Comparison of ENCODE assay signal across 17 cellular contexts in the genomic region with DNA sequence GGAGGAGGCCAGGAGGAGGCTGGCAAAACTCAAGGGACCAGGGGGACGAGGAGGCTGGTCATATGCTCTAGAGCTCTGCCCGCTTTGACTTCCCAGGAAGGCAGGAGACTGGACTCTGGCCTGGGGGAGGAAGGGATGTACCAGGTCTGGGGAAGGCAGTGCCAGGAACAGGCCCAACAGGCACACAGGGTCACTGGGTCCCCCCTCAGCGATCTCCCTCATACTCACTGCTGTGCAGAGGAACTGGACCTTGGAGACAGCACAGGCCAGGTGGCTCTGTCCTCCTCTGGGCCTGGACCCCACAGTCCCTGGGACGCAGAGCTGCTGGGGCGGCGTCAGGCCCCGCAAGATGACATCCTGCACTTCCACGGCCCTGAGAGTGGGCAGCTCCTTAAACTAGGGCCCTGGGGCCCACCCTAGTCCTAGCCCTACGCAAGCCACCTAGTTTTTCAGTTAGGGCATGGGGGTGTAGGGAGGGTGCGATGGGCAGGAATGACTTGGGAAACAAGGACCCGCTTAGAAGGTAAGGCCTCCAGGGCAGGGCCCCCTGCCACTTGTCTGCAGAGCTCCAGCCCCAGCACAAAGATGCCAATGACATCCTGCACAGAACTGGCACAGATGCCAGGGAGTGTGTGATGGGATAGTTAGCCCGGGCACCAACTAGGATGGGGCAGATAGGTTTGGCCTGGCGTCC. TPM values are rescaled to one million over a fixed set of nuclear protein-coding genes. Genes with fewer than 3 reads are reported as not detected.
DNase-seq lines count a peak whose midpoint lies in the region; ATAC-seq and TF ChIP-seq lines count a peak whose summit lies in the region.
"Had no signal": no experiment of that assay in that cellular context is flagged by ENCODE, and none has a peak within 500 bp of the region (broad histone marks: within the 10 kb centered on the region; RNA-seq: fewer than 3 reads in every experiment).

No MANE protein-coding gene starts in this region.

- peak overlapping the region; percentile 17 for H3K14ac ChIP-seq in neuronal stem cell (ENCODE audit: low read length)

- H3K79me1 ChIP-seq in neuronal stem cell (ENCODE audit: low read depth, low read length) = no peaks in the 10 kb centered on the region

- H3K27ac ChIP-seq in ascending aorta (peak overlapping the region in 1 of 2 donors; percentile 83), neuronal stem cell (replicated peaks; ENCODE audit: low read length) (no peak overlapping the region), tibial artery (no peak overlapping the region)
- H3K27ac ChIP-seq: RWPE1 had no signal

- peak overlapping the region; percentile 30 for H2BK12ac ChIP-seq in neuronal stem cell (ENCODE audit: low read length)

- H2BK120ac ChIP-seq in neuronal stem cell (ENCODE audit: low read depth, low read length) = no peak overlapping the region

- no peak overlapping the region for H3K4me2 ChIP-seq in neuronal stem cell (ENCODE audit: insufficient read depth, low read length, poor library complexity, severe bottlenecking)

- ATAC-seq in left cardiac atrium (no peak), HG03469 (IDR thresholded peaks at IDR 0.05; ENCODE audit: unreplicated experiment) (no peak), HG02973 (IDR thresholded peaks at IDR 0.05; ENCODE audit: unreplicated experiment) (no peak)

- H2BK5ac ChIP-seq in neuronal stem cell (ENCODE audit: low read length) = peak overlapping the region; percentile 44

- no peak overlapping the region for H2AFZ ChIP-seq in neuronal stem cell (ENCODE audit: low read length)

- no peak overlapping the region for H3K9ac ChIP-seq in neuronal stem cell (ENCODE audit: low read depth, low read length, poor library complexity)

- peaks cover 0 to 5% of the 10 kb centered on the region in 2 donors for H3K9me3 ChIP-seq in ascending aorta
- H3K9me3 ChIP-seq in neuronal stem cell (replicated peaks in 1 of 2; ENCODE audit: control insufficient read depth in 2 of 2, insufficient read depth in 1 of 2, low read depth in 1 of 2, low read length in 2 of 2) = peaks cover 0 to 4% of the 10 kb centered on the region in 2 donors
- peaks cover 0 to 7% (median 4%) of the 10 kb centered on the region in 3 donors for H3K9me3 ChIP-seq in tibial artery
- H3K9me3 ChIP-seq: HAP-1 had no signal

- H3K27me3 ChIP-seq in ascending aorta = no peaks in the 10 kb centered on the region
- H3K27me3 ChIP-seq in neuronal stem cell (ENCODE audit: control insufficient read depth in 3 of 3, insufficient read depth in 3 of 3, low read depth in 1 of 3, low read length in 3 of 3) = peaks cover 0 to 10% (median 0%) of the 10 kb centered on the region in 3 experiments
- H3K27me3 ChIP-seq in tibial artery = no peaks in the 10 kb centered on the region

- TF ChIP-seq CTCF in ascending aorta (IDR thresholded peaks at IDR 0.05) (no peak), tibial artery (IDR thresholded peaks at IDR 0.05) (no peak)

- H3K4me3 ChIP-seq in ascending aorta (no peak overlapping the region), neuronal stem cell (ENCODE audit: low read length in 2 of 2) (no peak overlapping the region), tibial artery (no peak overlapping the region)
- H3K4me3 ChIP-seq: HAP-1 had no signal

- no peak overlapping the region for H2BK15ac ChIP-seq in neuronal stem cell (ENCODE audit: low read length)

- WGBS in neuronal stem cell (ENCODE audit: extremely low coverage in 2 of 2, insufficient read length in 2 of 2, insufficient replicate concordance in 1 of 2), 2 donors = no CpG with 5 or more reads among the region's 13 CpGs

- peaks cover 10 to 21% of the 10 kb centered on the region in 2 donors for H3K4me1 ChIP-seq in ascending aorta
- H3K4me1 ChIP-seq in neuronal stem cell (ENCODE audit: control insufficient read depth in 2 of 2, insufficient read depth in 1 of 2, low read depth in 1 of 2, low read length in 2 of 2) = no peaks in the 10 kb centered on the region
- peaks cover 0 to 14% (median 1%) of the 10 kb centered on the region in 4 donors for H3K4me1 ChIP-seq in tibial artery
- H3K4me1 ChIP-seq: HAP-1 had no signal

- H2AK5ac ChIP-seq in neuronal stem cell (ENCODE audit: low read depth, low read length) = peak overlapping the region; percentile 78

- H3K18ac ChIP-seq in neuronal stem cell (ENCODE audit: low read length) = peak overlapping the region; percentile 82

- no peak overlapping the region for H3K4ac ChIP-seq in neuronal stem cell (ENCODE audit: low read length)

- H4K91ac ChIP-seq in neuronal stem cell (ENCODE audit: low read depth, low read length, poor library complexity) = no peak overlapping the region

- no peak overlapping the region for H4K8ac ChIP-seq in neuronal stem cell (ENCODE audit: low read depth, low read length)

- peak overlapping the region; percentile 66 for H3K23ac ChIP-seq in neuronal stem cell (ENCODE audit: low read depth, low read length, poor library complexity)

- no peaks in the 10 kb centered on the region for H3K36me3 ChIP-seq in ascending aorta
- no peaks in the 10 kb centered on the region for H3K36me3 ChIP-seq in neuronal stem cell (replicated peaks in 1 of 2; ENCODE audit: control insufficient read depth in 2 of 2, insufficient read depth in 2 of 2, low read length in 2 of 2)
- no peaks in the 10 kb centered on the region for H3K36me3 ChIP-seq in tibial artery
- H3K36me3 ChIP-seq: HAP-1 had no signal

- peak; percentile 74 for DNase-seq in cardiac septum (ENCODE audit: low spot score)
- no peak for DNase-seq in left cardiac atrium
- peak; percentile 4 to 59 for DNase-seq in ascending aorta (ENCODE audit: low spot score in 2 of 2)
- DNase-seq in neuronal stem cell (ENCODE audit: low spot score) = no peak
- peak; percentile 14 to 60 for DNase-seq in tibial artery
- DNase-seq in COLO829 (ENCODE audit: low spot score) = no peak
- DNase-seq: CD4-positive, alpha-beta memory T cell; DND-41; GDM1; NCI-H1436 treated with DMSO at 0.1 percent for 48 hours; NCI-H2081 treated with DMSO at 0.1 percent for 48 hours; NCI-H226; NCI-H526 treated with DMSO at 0.1 percent for 48 hours had no signal

- intact Hi-C loops in cardiac septum (cut with DNase I) (no loop called here), left cardiac atrium (cut with DNase I) (no loop called here), ascending aorta (cut with DNase I) (no loop called here), tibial artery (cut with DNase I; ENCODE audit: low total_unique reads) (no loop called here)

RNA-seq across cellular contexts. Expression of a gene that starts 59.5 kb away (rescaled TPM):
- total RNA-seq in cardiac septum = 50.8 TPM
- 10 to 100 TPM; 48.5 to 78.2 TPM for total RNA-seq in left cardiac atrium
- total RNA-seq in ascending aorta = 52.6 TPM
- 2.9 TPM for polyA plus RNA-seq in neuronal stem cell (2013, experiment 1 of 2)
- 2.8 TPM for polyA plus RNA-seq in neuronal stem cell (2013, experiment 2 of 2)
- total RNA-seq: CD4-positive, alpha-beta memory T cell had no signal
- polyA plus RNA-seq: CD4-positive, alpha-beta memory T cell had no signal

Comparison
In these comparisons a context has a peak if more than half of its experiments do, and no peak if none do; other contexts are left out.
1. DNase-seq: peak in cardiac septum (single experiment), ascending aorta (2 of 2) and tibial artery (2 of 2); none in left cardiac atrium (single experiment), neuronal stem cell (single experiment) and COLO829 (single experiment).